Comparison of ENCODE assay signal across 9 cellular contexts in genomic region chr12:15787801-15788200, GRCh38. TPM values are rescaled to one million over a fixed set of nuclear protein-coding genes. Genes with fewer than 3 reads are reported as not detected.
A peak's percentile ranks its signal among the peaks of the same experiment; 100 is the strongest.
DNase-seq lines count a peak whose midpoint lies in the region; ATAC-seq, FAIRE-seq and TF ChIP-seq lines count a peak whose summit lies in the region.
"Had no signal": no experiment of that assay in that cellular context is flagged by ENCODE, and none has a peak within 500 bp of the region (broad histone marks: within the 10 kb centered on the region; RNA-seq: fewer than 3 reads in every experiment).

No MANE protein-coding gene starts in this region.

- H3K9me3 ChIP-seq in gastroesophageal sphincter (no peaks in the 10 kb centered on the region), gastrocnemius medialis (no peaks in the 10 kb centered on the region)

- DNase-seq in GM12892 (ENCODE audit: insufficient read length): no peak
- DNase-seq in gastrocnemius medialis: no peak
- DNase-seq in activated CD8-positive, alpha-beta memory T cell treated with anti-CD3 and anti-CD28 coated beads for 24 hours: no peak
- DNase-seq in D721Med (ENCODE audit: insufficient read length, low spot score): no peak
- no peak for DNase-seq in HuH-7 (ENCODE audit: low spot score)
- DNase-seq: NCI-H187 treated with DMSO at 0.1 percent for 48 hours had no signal

- ATAC-seq in gastroesophageal sphincter (no peak), gastrocnemius medialis (no peak), HG03108 (IDR thresholded peaks at IDR 0.05; ENCODE audit: unreplicated experiment) (no peak)

- in situ Hi-C loops in gastrocnemius medialis (cut with MboI; ENCODE audit: low sequenced_read_pairs in 4 of 4): loop anchor here in 1 of 4 donors (25.0 kb wide), 1 partner anchor 1400 kb away; no protein-coding TSS in a partner anchor

- TF ChIP-seq POLR2A in GM12892 (IDR thresholded peaks at IDR 0.05; ENCODE audit: low read depth, low read length) (no peak), gastroesophageal sphincter (IDR thresholded peaks at IDR 0.05) (no peak), gastrocnemius medialis (IDR thresholded peaks at IDR 0.05) (no peak)

- 50 to 65% methylated on average over 4 of the region's 4 CpGs for WGBS in gastroesophageal sphincter (ENCODE audit: low coverage in 1 of 2), 2 donors

- H3K27ac ChIP-seq in gastroesophageal sphincter: peak overlapping the region; percentile 57 to 95 (median 90)
- H3K27ac ChIP-seq in gastrocnemius medialis: peak overlapping the region; percentile 84 to 91 (median 87)

- TF ChIP-seq EP300 in gastroesophageal sphincter (IDR thresholded peaks at IDR 0.05): no peak

- H3K4me3 ChIP-seq in WI38 (ENCODE audit: low read depth, low read length) (peak overlapping the region; percentile 76), gastroesophageal sphincter (peak overlapping the region; percentile 83), gastrocnemius medialis (peak overlapping the region; percentile 75 to 84 (median 82))

- H3K4me1 ChIP-seq in gastroesophageal sphincter: peaks cover 0 to 26% (median 0%) of the 10 kb centered on the region in 3 donors
- H3K4me1 ChIP-seq in gastrocnemius medialis: peaks cover 0 to 5% of the 10 kb centered on the region in 2 donors

- TF ChIP-seq CTCF in WI38 (IDR thresholded peaks at IDR 0.05; ENCODE audit: low read depth, low read length) (no peak), gastroesophageal sphincter (IDR thresholded peaks at IDR 0.05) (no peak), gastrocnemius medialis (IDR thresholded peaks at IDR 0.05 in 4 of 5, conservative IDR thresholded peaks at IDR 0.05 in 1 of 5) (no peak), D721Med (IDR thresholded peaks at IDR 0.05; ENCODE audit: insufficient read depth, missing control alignments) (no peak)

- H3K36me3 ChIP-seq in gastroesophageal sphincter (no peaks in the 10 kb centered on the region), gastrocnemius medialis (no peaks in the 10 kb centered on the region)

- intact Hi-C loops in gastrocnemius medialis (cut with DNase I; ENCODE audit: low total_unique reads): loop anchor here (5.0 to 10.0 kb wide), 4 partner anchors 64 to 1403 kb away; no protein-coding TSS in a partner anchor

- no peaks in the 10 kb centered on the region for H3K27me3 ChIP-seq in gastroesophageal sphincter
- H3K27me3 ChIP-seq in gastrocnemius medialis: no peaks in the 10 kb centered on the region

- FAIRE-seq in GM12892 (lab: Jason Lieb, UNC) (peak; percentile 17), D721Med (lab: Jason Lieb, UNC) (no peak)

RNA-seq across cellular contexts. Expression of gene EPS8, which starts 1.4 kb away (rescaled TPM):
- 2.4 TPM for polyA plus RNA-seq in GM12892 (2012; ENCODE audit: missing spikeins)
- total RNA-seq in gastroesophageal sphincter (10 to 100 TPM; 39.0 to 85.2 (median 57.7) TPM), gastrocnemius medialis (10 to 100 TPM; 26.8 to 48.4 (median 32.0) TPM)
